ENCODE assay signal across 1 cellular context in the genomic region with DNA sequence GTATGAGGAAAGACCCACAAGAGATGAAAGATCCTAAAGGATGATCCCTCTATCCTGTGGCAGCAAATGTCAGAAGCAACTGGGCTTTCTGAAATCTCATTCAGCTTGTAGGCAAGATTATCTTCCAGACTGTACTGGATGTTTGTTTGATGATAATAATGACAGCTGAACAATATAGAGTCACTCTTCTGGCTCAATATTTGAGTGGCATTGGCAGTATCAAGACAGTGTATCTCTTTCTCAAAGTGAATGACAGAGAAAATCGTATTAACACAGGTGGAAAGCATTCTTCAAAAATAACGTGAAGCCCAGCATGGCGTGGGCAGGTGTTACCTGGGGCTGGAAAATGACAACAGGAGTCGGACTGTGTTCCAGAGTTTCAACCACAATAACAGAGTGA.
TF ChIP-seq lines count a peak whose summit lies in the region.

No MANE protein-coding gene starts in this region.

TF ChIP-seq in HepG2, 621 proteins besides CTCF, POLR2A, EP300 and RAD21 (continued from another document):
- TF ChIP-seq, protein P1, sequence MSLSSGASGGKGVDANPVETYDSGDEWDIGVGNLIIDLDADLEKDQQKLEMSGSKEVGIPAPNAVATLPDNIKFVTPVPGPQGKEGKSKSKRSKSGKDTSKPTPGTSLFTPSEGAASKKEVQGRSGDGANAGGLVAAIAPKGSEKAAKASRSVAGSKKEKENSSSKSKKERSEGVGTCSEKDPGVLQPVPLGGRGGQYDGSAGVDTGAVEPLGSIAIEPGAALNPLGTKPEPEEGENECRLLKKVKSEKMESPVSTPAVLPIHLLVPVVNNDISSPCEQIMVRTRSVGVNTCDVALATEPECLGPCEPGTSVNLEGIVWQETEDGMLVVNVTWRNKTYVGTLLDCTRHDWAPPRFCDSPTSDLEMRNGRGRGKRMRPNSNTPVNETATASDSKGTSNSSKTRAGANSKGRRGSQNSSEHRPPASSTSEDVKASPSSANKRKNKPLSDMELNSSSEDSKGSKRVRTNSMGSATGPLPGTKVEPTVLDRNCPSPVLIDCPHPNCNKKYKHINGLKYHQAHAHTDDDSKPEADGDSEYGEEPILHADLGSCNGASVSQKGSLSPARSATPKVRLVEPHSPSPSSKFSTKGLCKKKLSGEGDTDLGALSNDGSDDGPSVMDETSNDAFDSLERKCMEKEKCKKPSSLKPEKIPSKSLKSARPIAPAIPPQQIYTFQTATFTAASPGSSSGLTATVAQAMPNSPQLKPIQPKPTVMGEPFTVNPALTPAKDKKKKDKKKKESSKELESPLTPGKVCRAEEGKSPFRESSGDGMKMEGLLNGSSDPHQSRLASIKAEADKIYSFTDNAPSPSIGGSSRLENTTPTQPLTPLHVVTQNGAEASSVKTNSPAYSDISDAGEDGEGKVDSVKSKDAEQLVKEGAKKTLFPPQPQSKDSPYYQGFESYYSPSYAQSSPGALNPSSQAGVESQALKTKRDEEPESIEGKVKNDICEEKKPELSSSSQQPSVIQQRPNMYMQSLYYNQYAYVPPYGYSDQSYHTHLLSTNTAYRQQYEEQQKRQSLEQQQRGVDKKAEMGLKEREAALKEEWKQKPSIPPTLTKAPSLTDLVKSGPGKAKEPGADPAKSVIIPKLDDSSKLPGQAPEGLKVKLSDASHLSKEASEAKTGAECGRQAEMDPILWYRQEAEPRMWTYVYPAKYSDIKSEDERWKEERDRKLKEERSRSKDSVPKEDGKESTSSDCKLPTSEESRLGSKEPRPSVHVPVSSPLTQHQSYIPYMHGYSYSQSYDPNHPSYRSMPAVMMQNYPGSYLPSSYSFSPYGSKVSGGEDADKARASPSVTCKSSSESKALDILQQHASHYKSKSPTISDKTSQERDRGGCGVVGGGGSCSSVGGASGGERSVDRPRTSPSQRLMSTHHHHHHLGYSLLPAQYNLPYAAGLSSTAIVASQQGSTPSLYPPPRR (CRISPR knock-in tag; IDR thresholded peaks at IDR 0.05; ENCODE audit: borderline replicate concordance), result no peak
- TF ChIP-seq, protein P2, sequence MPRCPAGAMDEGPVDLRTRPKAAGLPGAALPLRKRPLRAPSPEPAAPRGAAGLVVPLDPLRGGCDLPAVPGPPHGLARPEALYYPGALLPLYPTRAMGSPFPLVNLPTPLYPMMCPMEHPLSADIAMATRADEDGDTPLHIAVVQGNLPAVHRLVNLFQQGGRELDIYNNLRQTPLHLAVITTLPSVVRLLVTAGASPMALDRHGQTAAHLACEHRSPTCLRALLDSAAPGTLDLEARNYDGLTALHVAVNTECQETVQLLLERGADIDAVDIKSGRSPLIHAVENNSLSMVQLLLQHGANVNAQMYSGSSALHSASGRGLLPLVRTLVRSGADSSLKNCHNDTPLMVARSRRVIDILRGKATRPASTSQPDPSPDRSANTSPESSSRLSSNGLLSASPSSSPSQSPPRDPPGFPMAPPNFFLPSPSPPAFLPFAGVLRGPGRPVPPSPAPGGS (CRISPR knock-in tag; IDR thresholded peaks at IDR 0.05), result no peak
- TF ChIP-seq DR1 (CRISPR knock-in tag; IDR thresholded peaks at IDR 0.05), result no peak
- TF ChIP-seq ZKSCAN5 (CRISPR knock-in tag; IDR thresholded peaks at IDR 0.05), result no peak
- no peak for TF ChIP-seq ZNF101 (CRISPR knock-in tag; IDR thresholded peaks at IDR 0.05; ENCODE audit: borderline replicate concordance, low read depth)
